In genomic region chr4:153468587-153468986, GRCh38 we compare ENCODE assay signal across 8 cellular contexts. TPM values are rescaled to one million over a fixed set of nuclear protein-coding genes. Genes with fewer than 3 reads are reported as not detected.
A peak's percentile ranks its signal among the peaks of the same experiment; 100 is the strongest.
DNase-seq lines count a peak whose midpoint lies in the region; ATAC-seq, FAIRE-seq and TF ChIP-seq lines count a peak whose summit lies in the region.

No MANE protein-coding gene starts in this region.

- H3K27me3 Mint-ChIP-seq in activated T-helper 17 cell treated with anti-CD3 and anti-CD28 coated beads, Interleukin-2, amount 50 U/mL, for 72 hours: no peaks in the 10 kb centered on the region

- no peak for TF ChIP-seq CTCF in pancreas (IDR thresholded peaks at IDR 0.05)

- H3K27ac Mint-ChIP-seq in activated T-helper 17 cell treated with anti-CD3 and anti-CD28 coated beads, Interleukin-2, amount 50 U/mL, for 72 hours: peak overlapping the region; percentile 73

- peaks cover 3% of the 10 kb centered on the region for H3K9me3 Mint-ChIP-seq in activated T-helper 17 cell treated with anti-CD3 and anti-CD28 coated beads, Interleukin-2, amount 50 U/mL, for 72 hours

- ATAC-seq in GM18907 (IDR thresholded peaks at IDR 0.05; ENCODE audit: unreplicated experiment) (peak; percentile 17), HG03064 (IDR thresholded peaks at IDR 0.05; ENCODE audit: low read depth, unreplicated experiment) (peak; percentile 29), pancreas (no peak)
- ATAC-seq in activated T-helper 17 cell treated with anti-CD3 and anti-CD28 coated beads, Interleukin-2, amount 50 U/mL, for 72 hours (replicated peaks): no peak

- H3K27ac ChIP-seq in pancreas: no peak overlapping the region

- H3K4me1 ChIP-seq in pancreas: peaks cover 12 to 56% (median 17%) of the 10 kb centered on the region in 3 donors

- no peak for FAIRE-seq in pancreas (lab: Jason Lieb, UNC)

- no peaks in the 10 kb centered on the region for H3K27me3 ChIP-seq in pancreas

- no peak for DNase-seq in pancreas
- no peak for DNase-seq in posterior cingulate gyrus
- no peak for DNase-seq in cortex of kidney (lab: John Stamatoyannopoulos, UW)
- no peak for DNase-seq in HCEC 1CT
- no peak for DNase-seq in NCI-H128 (lab: John Stamatoyannopoulos, UW; ENCODE audit: unreplicated experiment)

- H3K4me3 ChIP-seq in pancreas: peak overlapping the region in 3 of 4 donors; percentile 84 to 97 (median 85)

- 43 to 47% methylated on average over 1 of the region's 1 CpG for WGBS in pancreas, 2 donors

- H3K36me3 Mint-ChIP-seq in activated T-helper 17 cell treated with anti-CD3 and anti-CD28 coated beads, Interleukin-2, amount 50 U/mL, for 72 hours (ENCODE audit: low read depth): peaks cover 67% of the 10 kb centered on the region

- H3K4me3 Mint-ChIP-seq in activated T-helper 17 cell treated with anti-CD3 and anti-CD28 coated beads, Interleukin-2, amount 50 U/mL, for 72 hours: peak overlapping the region; percentile 82

- no peaks in the 10 kb centered on the region for H3K9me3 ChIP-seq in pancreas

- intact Hi-C loops in pancreas (cut with DNase I) (loop anchor here in 1 of 3 donors (10.0 kb wide), 1 partner anchor 106 kb away; no protein-coding TSS in a partner anchor), posterior cingulate gyrus (cut with DNase I) (loop anchor here (5.0 to 10.0 kb wide), 2 partner anchors 121 to 324 kb away; no protein-coding TSS in a partner anchor)

- H3K4me1 Mint-ChIP-seq in activated T-helper 17 cell treated with anti-CD3 and anti-CD28 coated beads, Interleukin-2, amount 50 U/mL, for 72 hours: peaks cover 45% of the 10 kb centered on the region

- H3K36me3 ChIP-seq in pancreas: no peaks in the 10 kb centered on the region

RNA-seq across cellular contexts. Expression of gene TMEM131L, which starts 2.4 kb away (rescaled TPM):
- total RNA-seq in activated T-helper 17 cell treated with anti-CD3 and anti-CD28 coated beads, Interleukin-2, amount 50 U/mL, for 72 hours: 10 to 100 TPM; 19.1 to 30.9 TPM
- 10 to 100 TPM; 17.0 to 29.5 (median 25.0) TPM for total RNA-seq in pancreas
- polyA plus RNA-seq in pancreas: 10 to 100 TPM in 1 of 2 donors, 1 to 10 TPM in 1; 9.4 to 11.2 TPM

Comparison
In these comparisons a context has a peak if more than half of its experiments do, and no peak if none do; other contexts are left out.
1. ATAC-seq: peak in GM18907 (single experiment) and HG03064 (single experiment); none in activated T-helper 17 cell treated with anti-CD3 and anti-CD28 coated beads, Interleukin-2, amount 50 U/mL, for 72 hours (single experiment) and pancreas (0 of 4).